In the genomic region with DNA sequence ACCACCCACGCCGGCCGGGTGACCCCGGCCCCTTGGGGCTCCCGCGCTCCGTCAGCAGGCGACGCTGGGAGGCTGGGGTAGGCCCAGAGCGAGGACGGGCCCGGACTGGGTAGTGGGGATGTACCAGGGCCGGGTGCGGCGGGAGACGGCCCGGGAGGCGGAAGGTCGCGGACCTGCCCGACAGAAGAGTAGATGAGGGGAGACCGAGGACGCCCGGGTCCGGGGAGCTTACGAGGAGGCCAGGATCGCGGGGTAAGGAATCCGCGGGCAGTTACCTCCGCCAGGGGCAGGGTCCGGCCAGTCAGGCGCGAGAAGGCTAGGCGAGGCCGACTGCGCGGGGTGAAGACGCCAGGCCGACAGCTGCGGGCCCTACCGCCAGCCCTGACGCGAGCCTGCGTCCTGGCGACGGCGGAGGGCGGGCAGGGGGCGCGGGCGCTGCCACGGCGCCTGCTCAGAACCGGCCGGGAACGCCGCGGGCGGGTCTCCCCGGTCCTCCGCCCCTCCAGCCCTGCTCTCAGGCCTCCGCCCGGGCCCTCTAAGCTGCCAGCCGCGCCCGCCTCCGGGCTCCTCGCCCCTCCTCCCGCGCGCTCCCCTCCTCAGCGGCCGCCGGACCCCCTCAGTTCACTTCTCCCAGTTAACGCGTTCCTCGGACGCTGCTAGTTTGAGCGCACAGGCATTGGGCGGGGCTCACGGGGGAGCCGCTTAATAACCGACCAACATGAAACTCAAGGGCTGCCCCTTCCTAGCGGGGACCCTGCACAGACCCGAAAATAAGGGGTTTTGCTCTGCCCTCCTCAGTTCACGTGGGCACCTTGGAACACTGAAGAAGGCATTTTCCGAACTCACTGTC, we compare ENCODE assay signal across 8 cellular contexts. TPM values are rescaled to one million over a fixed set of nuclear protein-coding genes. Genes with fewer than 3 reads are reported as not detected.
A peak's percentile ranks its signal among the peaks of the same experiment; 100 is the strongest.
DNase-seq lines count a peak whose midpoint lies in the region; ATAC-seq, FAIRE-seq and TF ChIP-seq lines count a peak whose summit lies in the region.

TSS of gene CPLANE1 (minus strand) at position 407 of the 850 bp plus-strand sequence. CDS start 1,678 bp downstream, outside the sequence.

- in situ Hi-C loops in transverse colon (cut with MboI; ENCODE audit: low pct_ligation_motif_present in 1 of 4, low pct_unique_long_range_greater_than_20kb in 1 of 4, low sequenced_read_pairs in 3 of 4): no loop called here

- H3K79me2 ChIP-seq in Loucy (ENCODE audit: insufficient read depth, low read length) (no peaks in the 10 kb centered on the region), parathyroid adenoma (peaks cover 4% of the 10 kb centered on the region)

- H3K27me3 Mint-ChIP-seq in activated naive CD8-positive, alpha-beta T cell treated with anti-CD3 and anti-CD28 coated beads, Interleukin-2, amount 10 ng/mL, durations not matched to agents 7 days and 5 days: no peaks in the 10 kb centered on the region

- H3K9ac ChIP-seq in Loucy (ENCODE audit: low read depth, low read length, poor library complexity, severe bottlenecking) (peak within 1 kb of the TSS; percentile 80), parathyroid adenoma (peak within 1 kb of the TSS; percentile 49)

- peak within 1 kb of the TSS; percentile 88 for H3K4me2 ChIP-seq in Loucy (ENCODE audit: low read depth, low read length, poor library complexity, severe bottlenecking)
- peak within 1 kb of the TSS; percentile 94 for H3K4me2 ChIP-seq in parathyroid adenoma (ENCODE audit: low read length)

- no peaks in the 10 kb centered on the region for H3K36me3 ChIP-seq in Loucy (ENCODE audit: insufficient read depth, low read length)
- no peaks in the 10 kb centered on the region for H3K36me3 ChIP-seq in parathyroid adenoma (ENCODE audit: control insufficient read depth, insufficient read depth, low read length)
- no peaks in the 10 kb centered on the region for H3K36me3 ChIP-seq in transverse colon

- peak; percentile 92 for TF ChIP-seq POLR2A in H54 (IDR thresholded peaks at IDR 0.05; ENCODE audit: low read depth, low read length)
- TF ChIP-seq POLR2A in transverse colon (IDR thresholded peaks at IDR 0.05): peak; percentile 68

- H3K4me1 ChIP-seq in Loucy (ENCODE audit: insufficient read depth, low read length, poor library complexity, severe bottlenecking) (peaks cover 21% of the 10 kb centered on the region), parathyroid adenoma (peaks cover 8% of the 10 kb centered on the region), transverse colon (peaks cover 5 to 25% (median 13%) of the 10 kb centered on the region in 4 donors)

- POLR2A ChIA-PET in activated naive CD8-positive, alpha-beta T cell treated with anti-CD3 and anti-CD28 coated beads, Interleukin-2, amount 10 ng/mL, durations not matched to agents 7 days and 5 days (lab: Charles Lee): interaction anchor here (1.2 to 1.6 kb wide), 3 partner anchors 33 to 122 kb away, joined by 3 to 4 read pairs (median 4); partner anchors contain the start of gene NUP155

- H3K9me3 Mint-ChIP-seq in activated naive CD8-positive, alpha-beta T cell treated with anti-CD3 and anti-CD28 coated beads, Interleukin-2, amount 10 ng/mL, durations not matched to agents 7 days and 5 days: peaks cover 2% of the 10 kb centered on the region

- 2 to 60% methylated on average over 1 to 61 of the region's 88 CpGs for WGBS in transverse colon (ENCODE audit: low coverage in 1 of 2), 2 donors

- no peaks in the 10 kb centered on the region for H3F3A ChIP-seq in Loucy (ENCODE audit: low read depth)

- H4K20me1 ChIP-seq in Loucy (ENCODE audit: insufficient read depth, low read length, poor library complexity, severe bottlenecking): peaks cover 3% of the 10 kb centered on the region

- H2AFZ ChIP-seq in Loucy (ENCODE audit: low read length) (peak within 1 kb of the TSS; percentile 94), parathyroid adenoma (peak within 1 kb of the TSS; percentile 100)

- H3K27ac Mint-ChIP-seq in activated naive CD8-positive, alpha-beta T cell treated with anti-CD3 and anti-CD28 coated beads, Interleukin-2, amount 10 ng/mL, durations not matched to agents 7 days and 5 days: peak within 1 kb of the TSS; percentile 88

- peak within 1 kb of the TSS; percentile 83 for H3K4me3 ChIP-seq in Loucy (ENCODE audit: low read length, poor library complexity, severe bottlenecking)
- peak within 1 kb of the TSS; percentile 83 for H3K4me3 ChIP-seq in parathyroid adenoma (ENCODE audit: low read depth, low read length)
- H3K4me3 ChIP-seq in transverse colon: peak within 1 kb of the TSS; percentile 60 to 86 (median 74)

- H3K27me3 ChIP-seq in Loucy (ENCODE audit: insufficient read depth, low read length, poor library complexity, severe bottlenecking) (no peaks in the 10 kb centered on the region), parathyroid adenoma (ENCODE audit: control insufficient read depth, insufficient read depth, low read length) (no peaks in the 10 kb centered on the region), transverse colon (no peaks in the 10 kb centered on the region)

- peaks cover 4% of the 10 kb centered on the region for H3K36me3 Mint-ChIP-seq in activated naive CD8-positive, alpha-beta T cell treated with anti-CD3 and anti-CD28 coated beads, Interleukin-2, amount 10 ng/mL, durations not matched to agents 7 days and 5 days

- peak; percentile 25 for DNase-seq in GF-D8 (lab: John Stamatoyannopoulos, UW)
- peak; percentile 78 for DNase-seq in H54 (ENCODE audit: insufficient read length, low spot score)
- DNase-seq in activated naive CD8-positive, alpha-beta T cell treated with anti-CD3 and anti-CD28 coated beads, Interleukin-2, amount 10 ng/mL, durations not matched to agents 7 days and 5 days: peak; percentile 75
- peak; percentile 90 for DNase-seq in Right ventricle myocardium inferior (ENCODE audit: missing footprints)
- DNase-seq in transverse colon: peak; percentile 72

- no peak for TF ChIP-seq EP300 in transverse colon (IDR thresholded peaks at IDR 0.05; ENCODE audit: low read depth)

- intact Hi-C loops in Right ventricle myocardium inferior (cut with DNase I): no loop called here
- intact Hi-C loops in transverse colon (cut with DNase I; ENCODE audit: low total_unique reads): no loop called here

- peak; percentile 97 for ATAC-seq in SK-N-SH treated with all-trans-retinoic acid at 6 μM for 48 hours
- ATAC-seq in activated naive CD8-positive, alpha-beta T cell treated with anti-CD3 and anti-CD28 coated beads, Interleukin-2, amount 10 ng/mL, durations not matched to agents 7 days and 5 days (ENCODE audit: low read depth): peak; percentile 89
- ATAC-seq in Right ventricle myocardium inferior: peak; percentile 99

- no peak for FAIRE-seq in H54 (lab: Jason Lieb, UNC)

- peak within 1 kb of the TSS; percentile 89 for H3K4me3 Mint-ChIP-seq in activated naive CD8-positive, alpha-beta T cell treated with anti-CD3 and anti-CD28 coated beads, Interleukin-2, amount 10 ng/mL, durations not matched to agents 7 days and 5 days

- H3K27ac ChIP-seq in parathyroid adenoma (peak within 1 kb of the TSS; percentile 84), transverse colon (peak within 1 kb of the TSS; percentile 84 to 90 (median 90))

- H3K4me1 Mint-ChIP-seq in activated naive CD8-positive, alpha-beta T cell treated with anti-CD3 and anti-CD28 coated beads, Interleukin-2, amount 10 ng/mL, durations not matched to agents 7 days and 5 days: peaks cover 8% of the 10 kb centered on the region

- H3K9me2 ChIP-seq in Loucy (replicated peaks; ENCODE audit: low read depth, low read length): no peaks in the 10 kb centered on the region

- no peak for TF ChIP-seq CTCF in Loucy (conservative IDR thresholded peaks at IDR 0.05; ENCODE audit: low read length)
- TF ChIP-seq CTCF in parathyroid adenoma (IDR thresholded peaks at IDR 0.05): peak; percentile 20
- no peak for TF ChIP-seq CTCF in transverse colon (IDR thresholded peaks at IDR 0.05)

- H3K9me3 ChIP-seq in Loucy (ENCODE audit: insufficient read depth, low read depth, low read length): no peaks in the 10 kb centered on the region
- no peaks in the 10 kb centered on the region for H3K9me3 ChIP-seq in parathyroid adenoma (ENCODE audit: control insufficient read depth, low read length)
- H3K9me3 ChIP-seq in transverse colon: no peaks in the 10 kb centered on the region

TF ChIP-seq in SK-N-SH treated with all-trans-retinoic acid at 6 μM for 48 hours, 23 proteins besides CTCF, POLR2A, EP300 and RAD21:
- TF ChIP-seq GLIS3 (CRISPR knock-in tag; IDR thresholded peaks at IDR 0.05) (0 out of 2 replicates have a peak, but pooled peaks have one; percentile 43), TSHZ2 (CRISPR knock-in tag; IDR thresholded peaks at IDR 0.05) (no peak), CSDC2 (CRISPR knock-in tag; IDR thresholded peaks at IDR 0.05) (no peak)

RNA-seq across cellular contexts. Expression of gene CPLANE1, which starts in this region (rescaled TPM):
- total RNA-seq in activated naive CD8-positive, alpha-beta T cell treated with anti-CD3 and anti-CD28 coated beads, Interleukin-2, amount 10 ng/mL, durations not matched to agents 7 days and 5 days: 10 to 100 TPM in 1 of 2 experiments, 1 to 10 TPM in 1; 7.0 to 10.3 TPM
- total RNA-seq in Right ventricle myocardium inferior: 9.5 TPM
- total RNA-seq in transverse colon: 10 to 100 TPM; 18.1 to 67.7 (median 24.2) TPM

Comparison
In these comparisons a context has a peak if more than half of its experiments do, and no peak if none do; other contexts are left out.
1. Peak in every context shown above with its lines: DNase-seq, ATAC-seq, H3K4me3 ChIP-seq and H3K27ac ChIP-seq.
2. DNase-seq: peak in every context shown above with its lines; median percentile 90 in Right ventricle myocardium inferior; 78 in H54; 75 in activated naive CD8-positive, alpha-beta T cell treated with anti-CD3 and anti-CD28 coated beads, Interleukin-2, amount 10 ng/mL, durations not matched to agents 7 days and 5 days; 72 in transverse colon; 25 in GF-D8.